17 cellular contexts compared by ENCODE assay signal in genomic region chr1:22753396-22754083, GRCh38. TPM values are rescaled to one million over a fixed set of nuclear protein-coding genes. Genes with fewer than 3 reads are reported as not detected.
DNase-seq lines count a peak whose midpoint lies in the region; ATAC-seq and TF ChIP-seq lines count a peak whose summit lies in the region.
"Had no signal": no experiment of that assay in that cellular context is flagged by ENCODE, and none has a peak within 500 bp of the region (broad histone marks: within the 10 kb centered on the region; RNA-seq: fewer than 3 reads in every experiment).

No MANE protein-coding gene starts in this region.

- H3K27me3 ChIP-seq in mesenchymal stem cell (ENCODE audit: control insufficient read depth in 1 of 2, insufficient read depth in 1 of 2, low read length in 2 of 2), result no peaks in the 10 kb centered on the region
- H3K27me3 ChIP-seq: body of pancreas, pancreas had no signal

- H3K4ac ChIP-seq in mesenchymal stem cell (ENCODE audit: low read depth in 1 of 2, low read length in 2 of 2), result peak overlapping the region; percentile 35 to 68

- no peaks in the 10 kb centered on the region for H3K27me3 Mint-ChIP-seq in chondrocyte (ENCODE audit: low read depth)
- no peaks in the 10 kb centered on the region for H3K27me3 Mint-ChIP-seq in activated CD8-positive, alpha-beta memory T cell treated with anti-CD3 and anti-CD28 coated beads, Interleukin-2, amount 10 ng/mL, durations not matched to agents 7 days and 5 days
- H3K27me3 Mint-ChIP-seq: activated CD4-positive, alpha-beta T cell treated with anti-CD3 and anti-CD28 coated beads, Interleukin-2, amount 10 ng/mL, durations not matched to agents 7 days and 5 days had no signal

- H2AFZ ChIP-seq in mesenchymal stem cell (ENCODE audit: low read depth, low read length), result no peak overlapping the region

- no peaks in the 10 kb centered on the region for H3K9me3 Mint-ChIP-seq in chondrocyte (ENCODE audit: low read depth)
- H3K9me3 Mint-ChIP-seq in activated CD8-positive, alpha-beta memory T cell treated with anti-CD3 and anti-CD28 coated beads, Interleukin-2, amount 10 ng/mL, durations not matched to agents 7 days and 5 days (ENCODE audit: low read depth), result no peaks in the 10 kb centered on the region
- H3K9me3 Mint-ChIP-seq: activated CD4-positive, alpha-beta T cell treated with anti-CD3 and anti-CD28 coated beads, Interleukin-2, amount 10 ng/mL, durations not matched to agents 7 days and 5 days; memory B cell had no signal

- no peak overlapping the region for H3K4me3 ChIP-seq in HEK293 (ENCODE audit: low read depth, low read length)
- peak overlapping the region in 1 of 2 experiments; percentile 22 for H3K4me3 ChIP-seq in mesenchymal stem cell (ENCODE audit: insufficient read depth in 1 of 2, low read depth in 1 of 2, low read length in 2 of 2)
- H3K4me3 ChIP-seq: body of pancreas, pancreas had no signal

- WGBS in mesenchymal stem cell, result 69% methylated on average over 16 of the region's 16 CpGs

- H3K14ac ChIP-seq in mesenchymal stem cell (ENCODE audit: low read length in 2 of 2), result peak overlapping the region in 1 of 2 experiments; percentile 76

- POLR2A ChIA-PET in HEK293 (lab: Yijun Ruan, JAX), result no interaction called here

- peak overlapping the region; percentile 40 for H2AK5ac ChIP-seq in mesenchymal stem cell (ENCODE audit: low read length, severe bottlenecking)

- H3K79me1 ChIP-seq in mesenchymal stem cell (replicated peaks; ENCODE audit: low read length, poor library complexity, severe bottlenecking), result peaks cover 28% of the 10 kb centered on the region

- H3K36me3 Mint-ChIP-seq in chondrocyte (ENCODE audit: low read depth), result no peaks in the 10 kb centered on the region
- no peaks in the 10 kb centered on the region for H3K36me3 Mint-ChIP-seq in activated CD8-positive, alpha-beta memory T cell treated with anti-CD3 and anti-CD28 coated beads, Interleukin-2, amount 10 ng/mL, durations not matched to agents 7 days and 5 days
- H3K36me3 Mint-ChIP-seq: memory B cell had no signal

- H2BK12ac ChIP-seq in mesenchymal stem cell (ENCODE audit: low read length in 2 of 2), result peak overlapping the region; percentile 69 to 94

- H3K4me1 Mint-ChIP-seq in chondrocyte (ENCODE audit: low read depth), result peaks cover 50% of the 10 kb centered on the region
- peaks cover 15% of the 10 kb centered on the region for H3K4me1 Mint-ChIP-seq in activated CD8-positive, alpha-beta memory T cell treated with anti-CD3 and anti-CD28 coated beads, Interleukin-2, amount 10 ng/mL, durations not matched to agents 7 days and 5 days
- H3K4me1 Mint-ChIP-seq: memory B cell had no signal

- H3K9ac ChIP-seq in mesenchymal stem cell (ENCODE audit: low read length), result peak overlapping the region; percentile 80

- TF ChIP-seq CTCF in HEK293 (tag by site-specific recombination; IDR thresholded peaks at IDR 0.05) (no peak), chondrocyte (IDR thresholded peaks at IDR 0.05) (no peak)

- DNase-seq in A172 (ENCODE audit: low spot score) (peak; percentile 37), chondrocyte (ENCODE audit: low spot score) (no peak), mesenchymal stem cell (no peak), NOMO-1 treated with DMSO at 0.1 percent for 48 hours (lab: John Stamatoyannopoulos, UW; ENCODE audit: unreplicated experiment) (no peak)
- no peak for DNase-seq in activated CD8-positive, alpha-beta memory T cell treated with anti-CD3 and anti-CD28 coated beads, Interleukin-2, amount 10 ng/mL, durations not matched to agents 7 days and 5 days
- DNase-seq: activated CD4-positive, alpha-beta T cell treated with anti-CD3 and anti-CD28 coated beads, Interleukin-2, amount 10 ng/mL, durations not matched to agents 7 days and 5 days; body of pancreas; DMS79 treated with DMSO at 0.1 percent for 48 hours; NCI-H1048; pancreas; trophoblast cell had no signal

- H3K4me1 ChIP-seq in HEK293 (ENCODE audit: control insufficient read depth, insufficient read depth, low read length), result peaks cover 5% of the 10 kb centered on the region
- peaks cover 48% of the 10 kb centered on the region for H3K4me1 ChIP-seq in mesenchymal stem cell (ENCODE audit: control insufficient read depth, insufficient read depth, low read depth, low read length)

- H3K36me3 ChIP-seq in HEK293 (ENCODE audit: control insufficient read depth in 2 of 2, insufficient read depth in 1 of 2, low read length in 2 of 2) (no peaks in the 10 kb centered on the region), mesenchymal stem cell (ENCODE audit: control insufficient read depth in 1 of 2, insufficient read depth in 2 of 2, low read depth in 1 of 2, low read length in 2 of 2) (peaks cover 0 to 3% of the 10 kb centered on the region in 2 experiments)
- H3K36me3 ChIP-seq: pancreas had no signal

- no peak for ATAC-seq in activated CD8-positive, alpha-beta memory T cell treated with anti-CD3 and anti-CD28 coated beads, Interleukin-2, amount 10 ng/mL, durations not matched to agents 7 days and 5 days
- ATAC-seq in GM21390 (IDR thresholded peaks at IDR 0.05; ENCODE audit: unreplicated experiment), result no peak
- no peak for ATAC-seq in HG02763 (IDR thresholded peaks at IDR 0.05; ENCODE audit: unreplicated experiment)
- ATAC-seq: body of pancreas, Panc1, pancreas had no signal

- H3K27ac ChIP-seq in HEK293 (ENCODE audit: extremely low read depth, low read depth, low read length) (no peak overlapping the region), mesenchymal stem cell (ENCODE audit: low read length, poor library complexity, severe bottlenecking) (no peak overlapping the region)
- H3K27ac ChIP-seq: body of pancreas, pancreas had no signal

- no peak overlapping the region for H3K4me3 Mint-ChIP-seq in chondrocyte (ENCODE audit: unreplicated experiment)
- no peak overlapping the region for H3K4me3 Mint-ChIP-seq in activated CD8-positive, alpha-beta memory T cell treated with anti-CD3 and anti-CD28 coated beads, Interleukin-2, amount 10 ng/mL, durations not matched to agents 7 days and 5 days
- H3K4me3 Mint-ChIP-seq: activated CD4-positive, alpha-beta T cell treated with anti-CD3 and anti-CD28 coated beads, Interleukin-2, amount 10 ng/mL, durations not matched to agents 7 days and 5 days; memory B cell had no signal

- peak overlapping the region; percentile 93 for H3K27ac Mint-ChIP-seq in chondrocyte (ENCODE audit: unreplicated experiment)
- H3K27ac Mint-ChIP-seq in activated CD8-positive, alpha-beta memory T cell treated with anti-CD3 and anti-CD28 coated beads, Interleukin-2, amount 10 ng/mL, durations not matched to agents 7 days and 5 days, result no peak overlapping the region
- H3K27ac Mint-ChIP-seq: activated CD4-positive, alpha-beta T cell treated with anti-CD3 and anti-CD28 coated beads, Interleukin-2, amount 10 ng/mL, durations not matched to agents 7 days and 5 days; memory B cell had no signal

- no peak overlapping the region for H3K23ac ChIP-seq in mesenchymal stem cell (ENCODE audit: low read length in 2 of 2)

- no peak overlapping the region for H2BK5ac ChIP-seq in mesenchymal stem cell (ENCODE audit: low read depth, low read length, poor library complexity, severe bottlenecking)

- peak overlapping the region; percentile 44 for H2BK15ac ChIP-seq in mesenchymal stem cell (ENCODE audit: low read depth, poor library complexity, severe bottlenecking)

- peak overlapping the region; percentile 84 for H4K91ac ChIP-seq in mesenchymal stem cell (ENCODE audit: low read length)

- no peaks in the 10 kb centered on the region for H3K9me3 ChIP-seq in HEK293 (ENCODE audit: control insufficient read depth, insufficient read depth, low read depth, low read length)
- H3K9me3 ChIP-seq in mesenchymal stem cell (ENCODE audit: control insufficient read depth, low read length), result no peaks in the 10 kb centered on the region
- H3K9me3 ChIP-seq: body of pancreas, pancreas had no signal

- H3K4me2 ChIP-seq in mesenchymal stem cell (ENCODE audit: low read length, poor library complexity, severe bottlenecking), result no peak overlapping the region

- H4K8ac ChIP-seq in mesenchymal stem cell (ENCODE audit: low read length), result peak overlapping the region; percentile 46

- H3K18ac ChIP-seq in mesenchymal stem cell (ENCODE audit: low read depth in 1 of 2, low read length in 2 of 2), result peak overlapping the region; percentile 2 to 73

- CTCF ChIA-PET in HEK293 (lab: Yijun Ruan, JAX), result interaction anchor here (1.2 kb wide), 1 partner anchor 20 kb away, joined by 3 read pairs; no protein-coding TSS in a partner anchor
- CTCF ChIA-PET in activated CD8-positive, alpha-beta memory T cell treated with anti-CD3 and anti-CD28 coated beads, Interleukin-2, amount 10 ng/mL, durations not matched to agents 7 days and 5 days (lab: Charles Lee), result interaction anchor here (0.7 to 1.3 kb wide), 2 partner anchors 8 to 108 kb away, joined by 3 read pairs; no protein-coding TSS in a partner anchor

- no peak overlapping the region for H2BK120ac ChIP-seq in mesenchymal stem cell (ENCODE audit: low read depth, low read length)

TF ChIP-seq in HEK293, 187 proteins besides CTCF, POLR2A, EP300 and RAD21:
- TF ChIP-seq GLIS1 (tag by site-specific recombination; IDR thresholded peaks at IDR 0.05) (peak; percentile 38; the same call in 1 of the 2 replicates), ZNF76 (tag by site-specific recombination; IDR thresholded peaks at IDR 0.05; ENCODE audit: borderline replicate concordance, low read depth) (no peak)

RNA-seq across cellular contexts. Expression of gene EPHB2, which starts 42.9 kb away (rescaled TPM):
- 29.6 and 39.3 TPM in 2 replicates for total RNA-seq in A172 (2014; rRNA removed; shearing (Covaris generic))
- total RNA-seq in chondrocyte, result 44.6 to 57.5 TPM (median 48.0 TPM) in 3 replicates
- polyA plus RNA-seq in mesenchymal stem cell (2013, experiment 1 of 2), result 30.7 TPM
- 31.2 TPM for polyA plus RNA-seq in mesenchymal stem cell (2013, experiment 2 of 2)
- total RNA-seq in activated CD8-positive, alpha-beta memory T cell treated with anti-CD3 and anti-CD28 coated beads, Interleukin-2, amount 10 ng/mL, durations not matched to agents 7 days and 5 days, result under 1 TPM; 0.09 TPM
- total RNA-seq: T-helper 1 cell treated with Interleukin-12 subunit alpha and Interleukin-12 subunit beta and Interleukin-4 antibody, amounts not matched to agents 30 ng/mL and 1 ng/mL, for 36 hours had no signal

Comparison
In these comparisons a context has a peak if more than half of its experiments do, and no peak if none do; other contexts are left out.
1. RNA of gene EPHB2, which starts 42.9 kb away (total RNA-seq): 44.6 to 57.5 TPM in chondrocyte and 29.6 to 39.3 TPM in A172; 0.09 TPM in activated CD8-positive, alpha-beta memory T cell treated with anti-CD3 and anti-CD28 coated beads, Interleukin-2, amount 10 ng/mL, durations not matched to agents 7 days and 5 days; every median in the first group is over 10 times any median in the second.